ENCODE assay signal across 10 cellular contexts in the genomic region with DNA sequence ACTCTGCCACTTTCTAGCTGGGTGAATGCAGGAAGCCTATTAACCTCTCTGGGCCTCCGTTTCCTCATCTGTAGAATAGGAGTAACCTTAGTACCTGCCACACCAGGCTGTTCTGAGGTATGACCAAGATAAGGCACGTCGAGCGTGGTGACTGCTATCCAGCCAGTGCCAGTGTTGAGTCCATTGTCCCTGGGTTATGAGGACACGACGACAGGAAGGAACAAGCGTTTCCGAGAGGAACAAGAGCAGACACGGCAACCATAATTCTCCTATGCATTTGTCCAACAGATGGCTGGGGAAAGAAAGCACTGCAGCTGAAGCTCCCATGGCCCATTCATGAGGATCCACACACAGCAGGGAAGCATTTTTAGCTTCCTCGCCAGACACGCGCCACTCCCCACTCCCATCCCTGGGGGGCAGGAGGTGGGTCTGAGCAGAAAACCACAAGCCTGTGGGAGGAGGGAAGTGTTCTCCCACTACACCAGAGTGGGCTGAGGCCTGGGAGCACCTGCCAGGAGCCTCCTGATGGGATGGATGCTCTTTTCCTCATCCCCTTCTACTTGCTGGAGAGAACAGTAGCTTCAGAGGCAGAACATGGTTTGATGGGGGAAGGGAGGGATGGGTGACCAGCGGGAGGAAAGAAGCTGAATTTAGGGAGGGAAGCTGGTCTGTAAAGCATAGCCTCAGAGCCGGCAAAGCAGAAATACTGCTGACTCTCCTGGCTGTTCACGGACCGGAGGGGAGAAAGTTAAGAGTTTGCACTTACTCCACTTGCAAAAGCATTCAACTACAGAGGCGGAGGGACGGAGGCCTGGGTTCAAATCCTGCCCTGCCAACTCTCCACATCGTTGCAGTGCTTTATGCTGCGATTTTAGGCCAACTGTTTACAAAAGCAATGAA. TPM values are rescaled to one million over a fixed set of nuclear protein-coding genes. Genes with fewer than 3 reads are reported as not detected.
A peak's percentile ranks its signal among the peaks of the same experiment; 100 is the strongest.
DNase-seq lines count a peak whose midpoint lies in the region; ATAC-seq, FAIRE-seq and TF ChIP-seq lines count a peak whose summit lies in the region.
"Had no signal": no experiment of that assay in that cellular context is flagged by ENCODE, and none has a peak within 500 bp of the region (broad histone marks: within the 10 kb centered on the region; RNA-seq: fewer than 3 reads in every experiment).

No MANE protein-coding gene starts in this region.

- H3K9me3 ChIP-seq in Panc1 (ENCODE audit: control insufficient read depth, insufficient read depth, low read depth, low read length) = no peaks in the 10 kb centered on the region
- H3K9me3 ChIP-seq in endothelial cell of umbilical vein (replicated peaks; ENCODE audit: control insufficient read depth, insufficient read depth, low read length) = no peaks in the 10 kb centered on the region

- H3K27ac Mint-ChIP-seq in stimulated activated effector memory CD8-positive, alpha-beta T cell treated with anti-CD3 and anti-CD28 coated beads, Interleukin-12 subunit alpha, Interleukin-12 subunit beta, amount 100 ng/mL, for 72 hours = peak overlapping the region; percentile 45

- H3K4me1 ChIP-seq in Panc1 (ENCODE audit: control insufficient read depth, insufficient read depth, low read length) (peaks cover 32% of the 10 kb centered on the region), endothelial cell of umbilical vein (ENCODE audit: control insufficient read depth, extremely low read depth, insufficient read depth, low read length) (peaks cover 30% of the 10 kb centered on the region)

- no peaks in the 10 kb centered on the region for H4K20me1 ChIP-seq in endothelial cell of umbilical vein (replicated peaks; ENCODE audit: control insufficient read depth, extremely low read depth, insufficient read depth, low read length)

- DNase-seq in NCI-H2107 treated with DMSO at 0.1 percent for 48 hours (lab: John Stamatoyannopoulos, UW; ENCODE audit: unreplicated experiment) (peak; percentile 46), NCI-H2107 (lab: John Stamatoyannopoulos, UW) (no peak), Panc1 (ENCODE audit: low read depth, low spot score) (no peak), endothelial cell of umbilical vein (ENCODE audit: low read depth, low spot score) (no peak), HEK293T (ENCODE audit: extremely low spot score) (no peak), iPS-NIHi11 (ENCODE audit: low spot score) (no peak), GM10266 (ENCODE audit: extremely low spot score) (no peak)
- DNase-seq in stimulated activated effector memory CD8-positive, alpha-beta T cell treated with anti-CD3 and anti-CD28 coated beads, Interleukin-12 subunit alpha, Interleukin-12 subunit beta, amount 100 ng/mL, for 72 hours (ENCODE audit: low spot score in 2 of 2) = peak in 1 of 2 donors; percentile 55
- DNase-seq: SW 1271 had no signal

- no peaks in the 10 kb centered on the region for H3K9me1 ChIP-seq in endothelial cell of umbilical vein (replicated peaks; ENCODE audit: control insufficient read depth, extremely low read depth, insufficient read depth, low read length)

- H3K4me3 ChIP-seq in Panc1 (ENCODE audit: low read depth in 2 of 2, low read length in 2 of 2) (peak overlapping the region; percentile 80 to 84), endothelial cell of umbilical vein (replicated peaks in 1 of 3; ENCODE audit: insufficient read depth in 1 of 3, low read depth in 1 of 3, low read length in 3 of 3) (no peak overlapping the region)

- peaks cover 74% of the 10 kb centered on the region for H3K4me1 Mint-ChIP-seq in stimulated activated effector memory CD8-positive, alpha-beta T cell treated with anti-CD3 and anti-CD28 coated beads, Interleukin-12 subunit alpha, Interleukin-12 subunit beta, amount 100 ng/mL, for 72 hours

- no peak for TF ChIP-seq POLR2A in endothelial cell of umbilical vein (IDR thresholded peaks at IDR 0.05; ENCODE audit: low read depth, low read length)

- H3K4me2 ChIP-seq in endothelial cell of umbilical vein (ENCODE audit: insufficient read depth, low read length) = peak overlapping the region; percentile 97

- H3K27me3 ChIP-seq in Panc1 (ENCODE audit: control insufficient read depth, insufficient read depth, low read length) (no peaks in the 10 kb centered on the region), endothelial cell of umbilical vein (ENCODE audit: control insufficient read depth in 2 of 2, insufficient read depth in 2 of 2, low read length in 2 of 2) (no peaks in the 10 kb centered on the region)

- peaks cover 56% of the 10 kb centered on the region for H3K36me3 Mint-ChIP-seq in stimulated activated effector memory CD8-positive, alpha-beta T cell treated with anti-CD3 and anti-CD28 coated beads, Interleukin-12 subunit alpha, Interleukin-12 subunit beta, amount 100 ng/mL, for 72 hours

- peak; percentile 37 for FAIRE-seq in endothelial cell of umbilical vein (lab: Jason Lieb, UNC)
- FAIRE-seq: colon had no signal

- no peak overlapping the region for H2AFZ ChIP-seq in endothelial cell of umbilical vein (ENCODE audit: low read depth, low read length)

- TF ChIP-seq CTCF in Panc1 (IDR thresholded peaks at IDR 0.05) (no peak), endothelial cell of umbilical vein (IDR thresholded peaks at IDR 0.05; ENCODE audit: extremely low read depth in 1 of 2, insufficient read depth in 1 of 2, low read depth in 1 of 2, low read length in 2 of 2) (no peak), GM10266 (IDR thresholded peaks at IDR 0.05; ENCODE audit: control insufficient read depth, insufficient read depth, low read depth, missing control alignments) (no peak)

- H3K4me3 Mint-ChIP-seq in stimulated activated effector memory CD8-positive, alpha-beta T cell treated with anti-CD3 and anti-CD28 coated beads, Interleukin-12 subunit alpha, Interleukin-12 subunit beta, amount 100 ng/mL, for 72 hours = peak overlapping the region; percentile 92

- H3K36me3 ChIP-seq in Panc1 (ENCODE audit: control insufficient read depth, insufficient read depth, low read length) (peaks cover 4% of the 10 kb centered on the region), endothelial cell of umbilical vein (ENCODE audit: control insufficient read depth in 2 of 2, extremely low read depth in 1 of 2, insufficient read depth in 2 of 2, low read length in 2 of 2) (peaks cover 0 to 2% of the 10 kb centered on the region in 2 experiments)

- no TSS peak for BruUV-seq in Panc1 (replicated peaks; lab: Mats Ljungman, UMichigan)
- BruUV-seq in endothelial cell of umbilical vein (replicated peaks; lab: Mats Ljungman, UMichigan) = no TSS peak

- in situ Hi-C loops in Panc1 (cut with HindIII; ENCODE audit: low pct_unique_long_range_greater_than_20kb, low sequenced_read_pairs) = no loop called here

- dilution Hi-C loops in endothelial cell of umbilical vein (cut with MboI; ENCODE audit: extremely low pct_ligation_motif_present, low sequenced_read_pairs) = loop anchor here (25.0 kb wide), 1 partner anchor 103 kb away; a partner anchor contains a TSS

- CTCF ChIA-PET in Panc1 (lab: Charles Lee) (no interaction called here), endothelial cell of umbilical vein (lab: Charles Lee) (no interaction called here), HEK293T (lab: Yijun Ruan, JAX) (interaction anchor here (0.7 to 1.3 kb wide), 2 partner anchors 17 to 109 kb away, joined by 3 read pairs; no protein-coding TSS in a partner anchor)

- no peak for ATAC-seq in Panc1
- ATAC-seq in stimulated activated effector memory CD8-positive, alpha-beta T cell treated with anti-CD3 and anti-CD28 coated beads, Interleukin-12 subunit alpha, Interleukin-12 subunit beta, amount 100 ng/mL, for 72 hours = no peak

- intact Hi-C loops in Panc1 (cut with micrococcal nuclease; ENCODE audit: unreplicated experiment) (no loop called here), endothelial cell of umbilical vein (cut with micrococcal nuclease) (no loop called here)

- peak overlapping the region; percentile 81 for H3K27ac ChIP-seq in Panc1 (ENCODE audit: low read length)
- H3K27ac ChIP-seq in endothelial cell of umbilical vein (ENCODE audit: insufficient read depth, low read depth, low read length) = no peak overlapping the region

- POLR2A ChIA-PET in Panc1 (lab: Charles Lee) = no interaction called here
- POLR2A ChIA-PET in endothelial cell of umbilical vein (lab: Charles Lee) = no interaction called here
- POLR2A ChIA-PET in HEK293T (lab: Yijun Ruan, JAX) = no interaction called here

- peaks cover 67% of the 10 kb centered on the region for H3K79me2 ChIP-seq in endothelial cell of umbilical vein (ENCODE audit: control insufficient read depth, insufficient read depth, low read length)

- no peak overlapping the region for H3K9ac ChIP-seq in endothelial cell of umbilical vein (replicated peaks; ENCODE audit: extremely low read depth, insufficient read depth, low read length)

- no peaks in the 10 kb centered on the region for H3K9me3 Mint-ChIP-seq in stimulated activated effector memory CD8-positive, alpha-beta T cell treated with anti-CD3 and anti-CD28 coated beads, Interleukin-12 subunit alpha, Interleukin-12 subunit beta, amount 100 ng/mL, for 72 hours

TF ChIP-seq in endothelial cell of umbilical vein, 7 proteins besides CTCF, POLR2A, EP300 and RAD21 (continues in another document):
- no peak for TF ChIP-seq FOS (IDR thresholded peaks at IDR 0.05; ENCODE audit: borderline replicate concordance, insufficient read depth, low read length)

TF ChIP-seq in HEK293T, 16 proteins besides CTCF, POLR2A, EP300 and RAD21 (continues in another document):
- TF ChIP-seq NFRKB (IDR thresholded peaks at IDR 0.05) (no peak), BHLHE40 (IDR thresholded peaks at IDR 0.05; ENCODE audit: borderline replicate concordance) (no peak)

RNA-seq across cellular contexts. Expression of a gene that starts 2.7 kb away (rescaled TPM):
- total RNA-seq in Panc1 (2021; ENCODE audit: unreplicated experiment) = 302 TPM
- polyA plus RNA-seq in Panc1 (2012; ENCODE audit: insufficient read length) = 235 TPM
- total RNA-seq in endothelial cell of umbilical vein = 132 and 200 TPM in 2 replicates
- 65.6 and 90.0 TPM in 2 replicates for polyA plus RNA-seq in endothelial cell of umbilical vein
- polyA plus RNA-seq in endothelial cell of umbilical vein (2011; cell fraction: cytosol; rRNA removed) = 99.8 and 106 TPM in 2 replicates
- 39.3 and 41.3 TPM in 2 replicates for polyA plus RNA-seq in endothelial cell of umbilical vein (2011; cell fraction: nucleus; rRNA removed)
- polyA plus RNA-seq in endothelial cell of umbilical vein (2012) = 193 and 246 TPM in 2 replicates
- polyA minus RNA-seq in endothelial cell of umbilical vein = 33.3 and 35.2 TPM in 2 replicates
- 48.9 TPM for polyA minus RNA-seq in endothelial cell of umbilical vein (2011; cell fraction: cytosol; rRNA and poly(A)+ RNA removed)
- 11.0 and 14.6 TPM in 2 replicates for polyA minus RNA-seq in endothelial cell of umbilical vein (2011; cell fraction: nucleus; rRNA and poly(A)+ RNA removed)

RNA-seq across cellular contexts. Expression of a gene that starts 33.1 kb away (rescaled TPM):
- total RNA-seq in Panc1 (2021; ENCODE audit: unreplicated experiment) (46.0 TPM), endothelial cell of umbilical vein (33.3 and 38.8 TPM in 2 replicates)
- polyA plus RNA-seq in Panc1 (2012; ENCODE audit: insufficient read length) = 34.8 TPM
- polyA plus RNA-seq in endothelial cell of umbilical vein = 31.3 and 36.4 TPM in 2 replicates
- 18.3 and 23.5 TPM in 2 replicates for polyA plus RNA-seq in endothelial cell of umbilical vein (2011; cell fraction: cytosol; rRNA removed)
- polyA plus RNA-seq in endothelial cell of umbilical vein (2011; cell fraction: nucleus; rRNA removed) = 60.0 and 67.8 TPM in 2 replicates
- polyA plus RNA-seq in endothelial cell of umbilical vein (2012) = 17.6 and 24.1 TPM in 2 replicates
- polyA minus RNA-seq in endothelial cell of umbilical vein = 44.8 and 47.5 TPM in 2 replicates
- polyA minus RNA-seq in endothelial cell of umbilical vein (2011; cell fraction: cytosol; rRNA and poly(A)+ RNA removed) = 13.3 TPM
- 28.2 and 33.0 TPM in 2 replicates for polyA minus RNA-seq in endothelial cell of umbilical vein (2011; cell fraction: nucleus; rRNA and poly(A)+ RNA removed)

Comparison
In these comparisons a context has a peak if more than half of its experiments do, and no peak if none do; other contexts are left out.
1. H3K4me3 ChIP-seq: peak in Panc1 (2 of 2); none in endothelial cell of umbilical vein (0 of 3).